In the genomic region with DNA sequence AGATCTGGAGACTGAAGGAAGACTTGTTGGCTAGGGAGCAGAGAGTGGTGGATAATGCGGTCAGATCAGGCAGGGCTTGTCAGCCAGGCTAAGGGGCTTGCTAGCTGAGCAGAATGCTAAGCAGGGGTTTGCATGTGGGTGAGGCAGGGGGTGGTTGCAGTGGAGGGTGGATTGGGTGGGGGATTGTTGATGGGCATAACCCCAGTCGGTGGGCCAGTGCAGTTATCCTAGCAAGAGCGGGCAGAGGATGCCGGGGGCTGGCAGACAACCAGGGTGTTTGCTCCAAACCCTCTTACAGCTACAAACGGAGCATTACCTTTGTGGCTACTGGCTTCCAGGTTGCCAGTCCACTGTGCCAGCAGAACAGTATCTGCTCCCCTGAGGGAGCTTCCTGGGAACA, we compare ENCODE assay signal across 1 cellular context.
TF ChIP-seq lines count a peak whose summit lies in the region.

No MANE protein-coding gene starts in this region.

TF ChIP-seq in GM23338, 12 proteins besides CTCF, POLR2A, EP300 and RAD21:
- TF ChIP-seq ZNF462 (CRISPR knock-in tag; IDR thresholded peaks at IDR 0.05) (no peak), REST (IDR thresholded peaks at IDR 0.05; ENCODE audit: unreplicated experiment) (no peak), NANOG (IDR thresholded peaks at IDR 0.05; ENCODE audit: borderline replicate concordance) (no peak), EZH2 (IDR thresholded peaks at IDR 0.05; ENCODE audit: low read depth, unreplicated experiment) (no peak), ZNF114 (CRISPR knock-in tag; IDR thresholded peaks at IDR 0.05) (no peak), STAT1 (IDR thresholded peaks at IDR 0.05; ENCODE audit: unreplicated experiment) (no peak), EZH2phosphoT487 (IDR thresholded peaks at IDR 0.05; ENCODE audit: unreplicated experiment) (no peak), JUNB (IDR thresholded peaks at IDR 0.05; ENCODE audit: unreplicated experiment) (no peak), ZNF331 (CRISPR knock-in tag; IDR thresholded peaks at IDR 0.05; ENCODE audit: low read depth) (no peak), CREB1 (CRISPR knock-in tag; IDR thresholded peaks at IDR 0.05; ENCODE audit: low read depth) (no peak), POLR2AphosphoS5 (IDR thresholded peaks at IDR 0.05; ENCODE audit: low read depth) (no peak)
- TF ChIP-seq, protein P1, sequence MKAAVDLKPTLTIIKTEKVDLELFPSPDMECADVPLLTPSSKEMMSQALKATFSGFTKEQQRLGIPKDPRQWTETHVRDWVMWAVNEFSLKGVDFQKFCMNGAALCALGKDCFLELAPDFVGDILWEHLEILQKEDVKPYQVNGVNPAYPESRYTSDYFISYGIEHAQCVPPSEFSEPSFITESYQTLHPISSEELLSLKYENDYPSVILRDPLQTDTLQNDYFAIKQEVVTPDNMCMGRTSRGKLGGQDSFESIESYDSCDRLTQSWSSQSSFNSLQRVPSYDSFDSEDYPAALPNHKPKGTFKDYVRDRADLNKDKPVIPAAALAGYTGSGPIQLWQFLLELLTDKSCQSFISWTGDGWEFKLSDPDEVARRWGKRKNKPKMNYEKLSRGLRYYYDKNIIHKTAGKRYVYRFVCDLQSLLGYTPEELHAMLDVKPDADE (IDR thresholded peaks at IDR 0.05) = no peak
